In genomic region chr6:150417899-150418824, GRCh38 we compare ENCODE assay signal across 8 cellular contexts. TPM values are rescaled to one million over a fixed set of nuclear protein-coding genes. Genes with fewer than 3 reads are reported as not detected.
DNase-seq lines count a peak whose midpoint lies in the region; FAIRE-seq and TF ChIP-seq lines count a peak whose summit lies in the region.

No MANE protein-coding gene starts in this region.

- peaks cover 4% of the 10 kb centered on the region for H3K9me3 Mint-ChIP-seq in activated naive CD4-positive, alpha-beta T cell treated with anti-CD3 and anti-CD28 coated beads for 36 hours

- TF ChIP-seq EP300 in H1 (IDR thresholded peaks at IDR 0.05; ENCODE audit: borderline replicate concordance in 1 of 2, low read depth in 2 of 2, low read length in 2 of 2): no peak
- TF ChIP-seq EP300 in transverse colon (IDR thresholded peaks at IDR 0.05; ENCODE audit: low read depth): no peak

- peak overlapping the region; percentile 59 for H3K4me3 Mint-ChIP-seq in activated naive CD4-positive, alpha-beta T cell treated with anti-CD3 and anti-CD28 coated beads for 36 hours

- 0 out of 2 replicates have a peak overlapping the region, but pooled peaks have one; percentile 70 for H2AFZ ChIP-seq in H1 (ENCODE audit: low read length)

- H3K4me2 ChIP-seq in H1 (ENCODE audit: insufficient read depth in 1 of 2, low read depth in 2 of 2, low read length in 2 of 2) (no peak overlapping the region), mesendoderm (ENCODE audit: low read length) (no peak overlapping the region)

- H3K27ac ChIP-seq in H1 (ENCODE audit: low read depth, low read length) (no peak overlapping the region), mesendoderm (ENCODE audit: low read depth, low read length) (no peak overlapping the region), transverse colon (peak overlapping the region; percentile 40 to 56 (median 48))

- no peaks in the 10 kb centered on the region for H3K23me2 ChIP-seq in H1 (ENCODE audit: low read depth, low read length)

- H3K36me3 Mint-ChIP-seq in activated naive CD4-positive, alpha-beta T cell treated with anti-CD3 and anti-CD28 coated beads for 36 hours (ENCODE audit: low read depth): peaks cover 2% of the 10 kb centered on the region

- H3K36me3 ChIP-seq in HAP-1 (replicated peaks) (no peaks in the 10 kb centered on the region), H1 (ENCODE audit: control insufficient read depth in 2 of 4, insufficient read depth in 4 of 4, low read length in 3 of 4) (no peaks in the 10 kb centered on the region), mesendoderm (ENCODE audit: control insufficient read depth, insufficient read depth, low read length) (no peaks in the 10 kb centered on the region), transverse colon (no peaks in the 10 kb centered on the region)

- H4K8ac ChIP-seq in H1 (ENCODE audit: extremely low read depth, insufficient read depth, low read length) (no peak overlapping the region), mesendoderm (ENCODE audit: low read depth, low read length) (no peak overlapping the region)

- no peak overlapping the region for H4K91ac ChIP-seq in H1 (replicated peaks; ENCODE audit: insufficient read length, low read length)

- H2BK12ac ChIP-seq in H1 (ENCODE audit: low read depth, low read length): no peak overlapping the region; the same call in 1 of the 2 replicates

- CTCF ChIA-PET in activated naive CD4-positive, alpha-beta T cell treated with anti-CD3 and anti-CD28 coated beads for 36 hours (lab: Charles Lee): interaction anchor here (0.5 to 4.2 kb wide), 28 partner anchors 10 to 917 kb away, joined by 3 to 56 read pairs (median 4); partner anchors contain the start of gene PLEKHG1
- CTCF ChIA-PET in H1 (lab: Charles Lee; ENCODE audit: partially characterized antibody): interaction anchor here (0.6 to 11.0 kb wide), 64 partner anchors 8 to 469 kb away, joined by 3 to 150 read pairs (median 4); partner anchors contain the start of gene PLEKHG1

- no peak overlapping the region for H2BK120ac ChIP-seq in H1 (replicated peaks; ENCODE audit: low read depth, low read length)
- H2BK120ac ChIP-seq in mesendoderm (ENCODE audit: low read depth, low read length): no peak overlapping the region

- H3K27ac Mint-ChIP-seq in activated naive CD4-positive, alpha-beta T cell treated with anti-CD3 and anti-CD28 coated beads for 36 hours: peak overlapping the region; percentile 72

- H3K14ac ChIP-seq in H1 (ENCODE audit: insufficient read length): no peak overlapping the region

- peak in 2 of 3 experiments; percentile 75 to 81; a peak in 3 of 4 replicates for TF ChIP-seq CTCF in H1 (IDR thresholded peaks at IDR 0.05; ENCODE audit: control extremely low read depth in 1 of 3, insufficient read depth in 1 of 3, low read depth in 1 of 3, low read length in 3 of 3)
- peak; percentile 75 to 79 (median 78) for TF ChIP-seq CTCF in transverse colon (IDR thresholded peaks at IDR 0.05)

- H3K79me1 ChIP-seq in H1 (ENCODE audit: low read depth, low read length) (no peaks in the 10 kb centered on the region), mesendoderm (ENCODE audit: low read length) (no peaks in the 10 kb centered on the region)

- peak; percentile 52 for DNase-seq in activated naive CD4-positive, alpha-beta T cell treated with anti-CD3 and anti-CD28 coated beads for 36 hours
- no peak for DNase-seq in activated naive CD4-positive, alpha-beta T cell (lab: John Stamatoyannopoulos, UW)
- peak; percentile 55 to 88 for DNase-seq in HAP-1 (ENCODE audit: low spot score in 2 of 2)
- peak; percentile 87 for DNase-seq in MV-4-11 (lab: John Stamatoyannopoulos, UW)
- peak; percentile 27 to 69 for DNase-seq in SW 1271 (lab: John Stamatoyannopoulos, UW)
- DNase-seq in H1 (ENCODE audit: low read depth in 1 of 2, low spot score in 2 of 2): no peak
- peak; percentile 83 for DNase-seq in mesendoderm
- peak; percentile 27 for DNase-seq in transverse colon

- H3K27me3 ChIP-seq in HAP-1 (ENCODE audit: low read depth): no peaks in the 10 kb centered on the region
- no peaks in the 10 kb centered on the region for H3K27me3 ChIP-seq in H1 (replicated peaks in 1 of 4; ENCODE audit: control insufficient read depth in 3 of 4, extremely low read depth in 1 of 4, insufficient read depth in 3 of 4, low read length in 3 of 4)
- H3K27me3 ChIP-seq in mesendoderm (ENCODE audit: insufficient read depth, low read length, poor library complexity): no peaks in the 10 kb centered on the region
- H3K27me3 ChIP-seq in transverse colon: no peaks in the 10 kb centered on the region

- H3K27me3 Mint-ChIP-seq in activated naive CD4-positive, alpha-beta T cell treated with anti-CD3 and anti-CD28 coated beads for 36 hours (ENCODE audit: low read depth): peaks cover 15% of the 10 kb centered on the region

- WGBS in H1 (ENCODE audit: extremely low coverage in 1 of 2, insufficient coverage in 1 of 2, insufficient read length in 1 of 2, insufficient replicate concordance in 2 of 2, low coverage in 1 of 2, low lambda C conversion rate in 2 of 2, missing lambda C conversion rate in 1 of 2), 2 experiments: 41% methylated on average over 12 of the region's 12 CpGs; no CpG with 5 or more reads in 1 of the 2 experiments
- WGBS in mesendoderm (ENCODE audit: extremely low coverage, insufficient coverage, low lambda C conversion rate): no CpG with 5 or more reads among the region's 12 CpGs
- 3 to 5% methylated on average over 10 to 12 of the region's 12 CpGs for WGBS in transverse colon (ENCODE audit: low coverage in 1 of 2), 2 donors

- H3K4me1 ChIP-seq in HAP-1 (peaks cover 23% of the 10 kb centered on the region), H1 (replicated peaks in 1 of 4; ENCODE audit: control insufficient read depth in 3 of 4, insufficient read depth in 4 of 4, low read length in 3 of 4) (no peaks in the 10 kb centered on the region), mesendoderm (ENCODE audit: control insufficient read depth, low read depth, low read length) (no peaks in the 10 kb centered on the region), transverse colon (peaks cover 0 to 13% (median 4%) of the 10 kb centered on the region in 4 donors)

- H2AK5ac ChIP-seq in H1 (ENCODE audit: low read depth, low read length) (no peak overlapping the region), mesendoderm (ENCODE audit: low read length) (no peak overlapping the region)

- no peak overlapping the region for H3K23ac ChIP-seq in H1 (ENCODE audit: insufficient read length)
- H3K23ac ChIP-seq in mesendoderm (ENCODE audit: low read length): no peak overlapping the region

- no peaks in the 10 kb centered on the region for H3K79me2 ChIP-seq in H1 (ENCODE audit: control insufficient read depth in 1 of 2, insufficient read depth in 2 of 2, low read length in 2 of 2)
- no peaks in the 10 kb centered on the region for H3K79me2 ChIP-seq in mesendoderm (ENCODE audit: control insufficient read depth, insufficient read depth, low read length)

- H2BK5ac ChIP-seq in H1 (ENCODE audit: low read depth, low read length) (no peak overlapping the region), mesendoderm (ENCODE audit: low read length) (no peak overlapping the region)

- peaks cover 24% of the 10 kb centered on the region for H3K4me1 Mint-ChIP-seq in activated naive CD4-positive, alpha-beta T cell treated with anti-CD3 and anti-CD28 coated beads for 36 hours (ENCODE audit: low read depth)

- no peak overlapping the region for H2BK20ac ChIP-seq in H1 (ENCODE audit: low read length)

- FAIRE-seq in H1 (lab: Jason Lieb, UNC): peak; percentile 82

- POLR2A ChIA-PET in H1 (lab: Charles Lee; ENCODE audit: partially characterized antibody): interaction anchor here (0.6 to 2.0 kb wide), 6 partner anchors 60 to 530 kb away, joined by 3 to 7 read pairs (median 4); no protein-coding TSS in a partner anchor

- H4K20me1 ChIP-seq in H1 (replicated peaks in 1 of 2; ENCODE audit: control insufficient read depth in 1 of 2, insufficient read depth in 2 of 2, low read length in 2 of 2): no peaks in the 10 kb centered on the region

- TF ChIP-seq POLR2A in H1 (IDR thresholded peaks at IDR 0.05; ENCODE audit: control extremely low read depth in 1 of 2, low read depth in 2 of 2, low read length in 2 of 2) (no peak), transverse colon (IDR thresholded peaks at IDR 0.05) (no peak)

- H3K9me3 ChIP-seq in HAP-1: no peaks in the 10 kb centered on the region
- no peaks in the 10 kb centered on the region for H3K9me3 ChIP-seq in H1 (ENCODE audit: insufficient read depth in 2 of 2, low read depth in 1 of 2, low read length in 1 of 2)
- no peaks in the 10 kb centered on the region for H3K9me3 ChIP-seq in transverse colon

- H3K4me3 ChIP-seq in HAP-1: no peak overlapping the region
- H3K4me3 ChIP-seq in H1 (ENCODE audit: extremely low read depth in 1 of 4, insufficient read depth in 2 of 4, low read depth in 3 of 4, low read length in 4 of 4): no peak overlapping the region
- no peak overlapping the region for H3K4me3 ChIP-seq in mesendoderm (ENCODE audit: low read length)
- H3K4me3 ChIP-seq in transverse colon: peak overlapping the region in 3 of 4 donors; percentile 19 to 51 (median 25)

- H2BK15ac ChIP-seq in H1 (ENCODE audit: low read length) (no peak overlapping the region), mesendoderm (replicated peaks; ENCODE audit: low read depth) (no peak overlapping the region)

- TF ChIP-seq RAD21 in H1 (IDR thresholded peaks at IDR 0.05 in 1 of 2, conservative IDR thresholded peaks at IDR 0.05 in 1 of 2; ENCODE audit: low read depth in 2 of 2, low read length in 2 of 2): peak; percentile 88 to 92

- no peak overlapping the region for H3K56ac ChIP-seq in H1 (replicated peaks; ENCODE audit: insufficient read length, low read depth, low read length)
- H3K56ac ChIP-seq in mesendoderm (ENCODE audit: low read length): no peak overlapping the region

- intact Hi-C loops in activated naive CD4-positive, alpha-beta T cell treated with anti-CD3 and anti-CD28 coated beads for 36 hours (cut with micrococcal nuclease): loop anchor here (1.0 to 2.0 kb wide), 8 partner anchors 73 to 907 kb away; partner anchors contain the start of gene PLEKHG1
- intact Hi-C loops in transverse colon (cut with DNase I; ENCODE audit: low total_unique reads): loop anchor here (1.0 kb wide), 1 partner anchor 396 kb away; no protein-coding TSS in a partner anchor

- H4K5ac ChIP-seq in H1 (ENCODE audit: insufficient read length, low read depth, low read length) (no peak overlapping the region), mesendoderm (ENCODE audit: low read length) (no peak overlapping the region)

- H3K4ac ChIP-seq in H1 (replicated peaks; ENCODE audit: insufficient read length, low read depth, low read length) (no peak overlapping the region), mesendoderm (ENCODE audit: low read depth, low read length) (no peak overlapping the region)

- in situ Hi-C loops in HAP-1 (cut with MboI; ENCODE audit: low sequenced_read_pairs): loop anchor here (5.0 kb wide), 1 partner anchor 394 kb away; no protein-coding TSS in a partner anchor
- in situ Hi-C loops in transverse colon (cut with MboI; ENCODE audit: low pct_ligation_motif_present in 1 of 4, low pct_unique_long_range_greater_than_20kb in 1 of 4, low sequenced_read_pairs in 3 of 4): loop anchor here in 3 of 4 donors (5.0 to 25.0 kb wide), 3 partner anchors 179 to 919 kb away; partner anchors contain the start of gene PLEKHG1 (in 1 of the 3)

- H3K18ac ChIP-seq in H1 (ENCODE audit: extremely low read depth, low read length): no peak overlapping the region
- H3K18ac ChIP-seq in mesendoderm (ENCODE audit: low read length): no peak overlapping the region

- H3K9ac ChIP-seq in H1 (replicated peaks in 1 of 4; ENCODE audit: extremely low read depth in 1 of 4, low read depth in 3 of 4, low read length in 3 of 4) (no peak overlapping the region), mesendoderm (ENCODE audit: low read length) (no peak overlapping the region)

RNA-seq across cellular contexts. Expression of gene IYD, which starts 49.4 kb away (rescaled TPM):
- total RNA-seq in activated naive CD4-positive, alpha-beta T cell treated with anti-CD3 and anti-CD28 coated beads for 36 hours: not detected
- not detected in 2 replicates for total RNA-seq in H1 (2021; fragmentation: NEBNext Ultra II Directional; extraction: Animal tissue kit (Norgen Biotek cat#: 25700))
- not detected in 2 replicates for polyA plus RNA-seq in H1 (2011; rRNA removed)
- polyA plus RNA-seq in H1 (2011; cell fraction: cytosol; rRNA removed): not detected
- not detected for polyA plus RNA-seq in H1 (2011; cell fraction: nucleus; rRNA removed)
- polyA plus RNA-seq in H1 (2012, experiment 1 of 2): not detected in 4 replicates
- polyA plus RNA-seq in H1 (2012, experiment 2 of 2): not detected
- not detected for polyA plus RNA-seq in H1 (2013, experiment 1 of 2)
- not detected for polyA plus RNA-seq in H1 (2013, experiment 2 of 2)
- not detected in 2 replicates for polyA minus RNA-seq in H1 (2011; rRNA and poly(A)+ RNA removed)
- not detected for polyA minus RNA-seq in H1 (2011; cell fraction: cytosol; rRNA and poly(A)+ RNA removed)
- polyA minus RNA-seq in H1 (2011; cell fraction: nucleus; rRNA and poly(A)+ RNA removed): not detected
- polyA plus RNA-seq in mesendoderm (2013, experiment 1 of 2): not detected
- not detected for polyA plus RNA-seq in mesendoderm (2013, experiment 2 of 2)
- total RNA-seq in transverse colon: 10 to 100 TPM in 2 of 4 donors, 1 to 10 TPM in 2; 8.4 to 16.7 (median 12.3) TPM

Comparison
In these comparisons a context has a peak if more than half of its experiments do, and no peak if none do; other contexts are left out.
1. DNase-seq: peak in activated naive CD4-positive, alpha-beta T cell treated with anti-CD3 and anti-CD28 coated beads for 36 hours (single experiment), HAP-1 (2 of 2), MV-4-11 (single experiment), SW 1271 (2 of 2), mesendoderm (single experiment) and transverse colon (single experiment); none in activated naive CD4-positive, alpha-beta T cell (0 of 4) and H1 (0 of 2).
2. H3K4me3 ChIP-seq: peak in transverse colon (3 of 4); none in HAP-1 (single experiment), H1 (0 of 4) and mesendoderm (single experiment).
3. H3K27ac ChIP-seq: peak in transverse colon (4 of 4); none in H1 (single experiment) and mesendoderm (single experiment).